8 cellular contexts compared by ENCODE assay signal in genomic region chr9:129028192-129028966, GRCh38. TPM values are rescaled to one million over a fixed set of nuclear protein-coding genes. Genes with fewer than 3 reads are reported as not detected.
A peak's percentile ranks its signal among the peaks of the same experiment; 100 is the strongest.
DNase-seq lines count a peak whose midpoint lies in the region; ATAC-seq and TF ChIP-seq lines count a peak whose summit lies in the region.

Gene SH3GLB2 (minus strand): TSS chr9:129028331. CDS start chr9:129028154, 177 bp downstream.

- ATAC-seq in GM18498 (IDR thresholded peaks at IDR 0.05; ENCODE audit: unreplicated experiment): peak; percentile 83
- peak; percentile 68 for ATAC-seq in HG02938 (IDR thresholded peaks at IDR 0.05; ENCODE audit: unreplicated experiment)
- no peak for ATAC-seq in GM18870 (IDR thresholded peaks at IDR 0.05; ENCODE audit: unreplicated experiment)

- H3K36me3 ChIP-seq in hepatocyte (replicated peaks; ENCODE audit: insufficient read depth, low read depth): no peaks in the 10 kb centered on the region

- H3K9me2 ChIP-seq in hepatocyte (replicated peaks; ENCODE audit: insufficient read depth): no peaks in the 10 kb centered on the region

- H3K27ac ChIP-seq in hepatocyte: peak within 1 kb of the TSS; percentile 94

- peaks cover 20% of the 10 kb centered on the region for H3K4me1 ChIP-seq in hepatocyte (ENCODE audit: insufficient read depth)

- peak within 1 kb of the TSS; percentile 65 for H3K4me3 ChIP-seq in astrocyte of the cerebellum (ENCODE audit: low read depth, low read length)
- peak within 1 kb of the TSS; percentile 77 for H3K4me3 ChIP-seq in hepatocyte
- peak within 1 kb of the TSS; percentile 69 for H3K4me3 ChIP-seq in retinal pigment epithelial cell (ENCODE audit: low read length)

- H3K27me3 ChIP-seq in hepatocyte: no peaks in the 10 kb centered on the region

- in situ Hi-C loops in astrocyte of the cerebellum (cut with HindIII; ENCODE audit: low sequenced_read_pairs): no loop called here

- peaks cover 40% of the 10 kb centered on the region for H3K79me2 ChIP-seq in hepatocyte

- peak within 1 kb of the TSS; percentile 83 for H2AFZ ChIP-seq in hepatocyte

- DNase-seq in NCI-H1930 (lab: John Stamatoyannopoulos, UW) (peak; percentile 76 to 82), T-helper 9 cell (peak; percentile 97), astrocyte of the cerebellum (ENCODE audit: low read depth) (peak; percentile 88), hepatocyte (ENCODE audit: low spot score) (peak; percentile 98), retinal pigment epithelial cell (ENCODE audit: low read depth) (peak; percentile 76)

- H3K4me2 ChIP-seq in hepatocyte: peak within 1 kb of the TSS; percentile 98

- TF ChIP-seq CTCF in astrocyte of the cerebellum (IDR thresholded peaks at IDR 0.05; ENCODE audit: low read depth, low read length, missing control alignments) (peak; percentile 90), hepatocyte (IDR thresholded peaks at IDR 0.05; ENCODE audit: poor library complexity) (peak; percentile 86), retinal pigment epithelial cell (conservative IDR thresholded peaks at IDR 0.05; ENCODE audit: low read depth, low read length) (peak; percentile 88)

- H4K20me1 ChIP-seq in hepatocyte (ENCODE audit: insufficient read depth, poor library complexity, severe bottlenecking): peaks cover 1% of the 10 kb centered on the region

- no peaks in the 10 kb centered on the region for H3K9me3 ChIP-seq in hepatocyte (ENCODE audit: low read depth)

- 14% methylated on average over 10 of the region's 60 CpGs for WGBS in hepatocyte (ENCODE audit: low lambda C conversion rate, missing lambda C conversion rate)

RNA-seq across cellular contexts. Expression of gene SH3GLB2, which starts in this region (rescaled TPM):
- 68.3 and 85.4 TPM in 2 replicates for total RNA-seq in hepatocyte
- polyA plus RNA-seq in hepatocyte: 124 and 189 TPM in 2 replicates
